Comparison of ENCODE assay signal across 34 cellular contexts in genomic region chr6:45272626-45273025, GRCh38.
"Had no signal": no experiment of that assay in that cellular context is flagged by ENCODE, and none has a peak within 500 bp of the region (broad histone marks: within the 10 kb centered on the region; RNA-seq: fewer than 3 reads in every experiment).

No MANE protein-coding gene starts in this region.

- H3K9me3 ChIP-seq: Peyer's patch had no signal

- H3K27me3 ChIP-seq: cardiac muscle cell, Peyer's patch had no signal

- H3K27ac ChIP-seq: cardiac muscle cell, KMS-11, Peyer's patch, RWPE1, VCaP had no signal

- DNase-seq: activated B cell treated with CpG ODN at 0.5 μM for 24 hours; activated CD4-positive, alpha-beta memory T cell treated with anti-CD3 and anti-CD28 coated beads for 36 hours; activated CD4-positive, alpha-beta T cell treated with anti-CD3 and anti-CD28 coated beads for 4 hours; activated CD4-positive, alpha-beta T cell treated with anti-CD3 and anti-CD28 coated beads, Interleukin-2, amount 50 U/mL, for 1 hour; activated CD4-positive, CD25-positive, alpha-beta regulatory T cell treated with anti-CD3 and anti-CD28 coated beads, Interleukin-2, amount 50 U/mL, for 72 hours; activated CD8-positive, alpha-beta memory T cell treated with anti-CD3 and anti-CD28 coated beads, Interleukin-2, amount 50 U/mL, for 4 hours; activated effector memory CD4-positive, alpha-beta T cell treated with Interleukin-2 at 50 U/mL for 16 hours; activated naive CD4-positive, alpha-beta T cell treated with anti-CD3 and anti-CD28 coated beads, Interleukin-2, amount 10 ng/mL, durations not matched to agents 7 days and 5 days; activated naive CD8-positive, alpha-beta T cell treated with anti-CD3 and anti-CD28 coated beads for 36 hours; activated T-cell treated with anti-CD3 and anti-CD28 coated beads, Interleukin-2, amount 50 U/mL, for 48 hours; amniotic stem cell; aorta; MM.1S; MV-4-11; NCI-H1092; NCI-H1436 treated with DMSO at 0.1 percent for 48 hours; NCI-H1694 treated with DMSO at 0.1 percent for 48 hours; NCI-H2029; NCI-H345; NCI-H524 treated with DMSO at 0.1 percent for 48 hours; NCI-H748 treated with DMSO at 0.1 percent for 48 hours; NK-92 treated with Interleukin-12 subunit alpha and Interleukin-12 subunit beta, amount 100 ng/mL, for 24 hours; PC-3; Peyer's patch; SIG-M5; T-helper 1 cell; T-helper 2 cell; T-helper 9 cell had no signal

- H3K4me2 ChIP-seq: KMS-11 had no signal

- H3K4me3 Mint-ChIP-seq: activated B cell treated with CpG ODN at 0.5 μM for 24 hours; activated CD4-positive, alpha-beta memory T cell treated with anti-CD3 and anti-CD28 coated beads for 36 hours; activated naive CD4-positive, alpha-beta T cell treated with anti-CD3 and anti-CD28 coated beads, Interleukin-2, amount 10 ng/mL, durations not matched to agents 7 days and 5 days; activated naive CD8-positive, alpha-beta T cell treated with anti-CD3 and anti-CD28 coated beads for 36 hours had no signal

- H3K36me3 ChIP-seq: cardiac muscle cell, Peyer's patch had no signal

- H3K4me1 Mint-ChIP-seq: activated B cell treated with CpG ODN at 0.5 μM for 24 hours; activated naive CD4-positive, alpha-beta T cell treated with anti-CD3 and anti-CD28 coated beads, Interleukin-2, amount 10 ng/mL, durations not matched to agents 7 days and 5 days had no signal

- H3K27me3 Mint-ChIP-seq: activated B cell treated with CpG ODN at 0.5 μM for 24 hours; activated CD4-positive, alpha-beta memory T cell treated with anti-CD3 and anti-CD28 coated beads for 36 hours; activated naive CD4-positive, alpha-beta T cell treated with anti-CD3 and anti-CD28 coated beads, Interleukin-2, amount 10 ng/mL, durations not matched to agents 7 days and 5 days; activated naive CD8-positive, alpha-beta T cell treated with anti-CD3 and anti-CD28 coated beads for 36 hours had no signal

- H3K4me3 ChIP-seq: cardiac muscle cell, Peyer's patch had no signal

- ATAC-seq: PC-3, Right ventricle myocardium inferior, SK-N-SH treated with all-trans-retinoic acid at 6 μM for 48 hours had no signal

- H3K9ac ChIP-seq: KMS-11 had no signal

- H3K27ac Mint-ChIP-seq: activated B cell treated with CpG ODN at 0.5 μM for 24 hours; activated CD4-positive, alpha-beta memory T cell treated with anti-CD3 and anti-CD28 coated beads for 36 hours; activated naive CD4-positive, alpha-beta T cell treated with anti-CD3 and anti-CD28 coated beads, Interleukin-2, amount 10 ng/mL, durations not matched to agents 7 days and 5 days; activated naive CD8-positive, alpha-beta T cell treated with anti-CD3 and anti-CD28 coated beads for 36 hours had no signal

- H3K4me1 ChIP-seq: Peyer's patch had no signal
